ENCODE assay signal across 12 cellular contexts in genomic region chr5:38497946-38498345, GRCh38. TPM values are rescaled to one million over a fixed set of nuclear protein-coding genes. Genes with fewer than 3 reads are reported as not detected.
A peak's percentile ranks its signal among the peaks of the same experiment; 100 is the strongest.
DNase-seq lines count a peak whose midpoint lies in the region; FAIRE-seq and TF ChIP-seq lines count a peak whose summit lies in the region.
"Had no signal": no experiment of that assay in that cellular context is flagged by ENCODE, and none has a peak within 500 bp of the region (broad histone marks: within the 10 kb centered on the region; RNA-seq: fewer than 3 reads in every experiment).

No MANE protein-coding gene starts in this region.

- no peak overlapping the region for H2AK5ac ChIP-seq in H1 (ENCODE audit: low read depth, low read length)

- H3K36me3 Mint-ChIP-seq in neural progenitor cell = peaks cover 12% of the 10 kb centered on the region

- H2BK20ac ChIP-seq in H1 (ENCODE audit: low read length) = no peak overlapping the region

- no peaks in the 10 kb centered on the region for H3K79me1 ChIP-seq in H1 (ENCODE audit: low read depth, low read length)

- no peaks in the 10 kb centered on the region for H3K27me3 ChIP-seq in H1 (replicated peaks in 1 of 4; ENCODE audit: control insufficient read depth in 3 of 4, extremely low read depth in 1 of 4, insufficient read depth in 3 of 4, low read length in 3 of 4)
- no peaks in the 10 kb centered on the region for H3K27me3 ChIP-seq in neural progenitor cell
- H3K27me3 ChIP-seq: SJSA1 had no signal

- no peak overlapping the region for H3K27ac ChIP-seq in H1 (ENCODE audit: low read depth, low read length)
- no peak overlapping the region for H3K27ac ChIP-seq in neural progenitor cell
- H3K27ac ChIP-seq in caudate nucleus (ENCODE audit: low read depth, low read length) = no peak overlapping the region
- H3K27ac ChIP-seq: SJSA1 had no signal

- no peak overlapping the region for H3K27ac Mint-ChIP-seq in neural progenitor cell
- H3K27ac Mint-ChIP-seq: activated CD8-positive, alpha-beta T cell treated with anti-CD3 and anti-CD28 coated beads, Interleukin-2, amount 10 ng/mL, durations not matched to agents 7 days and 5 days; progenitor cell of endocrine pancreas had no signal

- H3K9me3 ChIP-seq in H1 (ENCODE audit: insufficient read depth in 2 of 2, low read depth in 1 of 2, low read length in 1 of 2) = no peaks in the 10 kb centered on the region
- no peaks in the 10 kb centered on the region for H3K9me3 ChIP-seq in neural progenitor cell (ENCODE audit: low read depth)

- WGBS in H1 (ENCODE audit: extremely low coverage in 1 of 2, insufficient coverage in 1 of 2, insufficient read length in 1 of 2, insufficient replicate concordance in 2 of 2, low coverage in 1 of 2, low lambda C conversion rate in 2 of 2, missing lambda C conversion rate in 1 of 2), 2 experiments = 88% methylated on average over 2 of the region's 2 CpGs; no CpG with 5 or more reads in 1 of the 2 experiments

- no peak overlapping the region for H3K4ac ChIP-seq in H1 (replicated peaks; ENCODE audit: insufficient read length, low read depth, low read length)

- H3K56ac ChIP-seq in H1 (replicated peaks; ENCODE audit: insufficient read length, low read depth, low read length) = no peak overlapping the region

- POLR2A ChIA-PET in H1 (lab: Charles Lee; ENCODE audit: partially characterized antibody) = no interaction called here

- H3K27me3 Mint-ChIP-seq in neural progenitor cell (ENCODE audit: insufficient read depth, low read depth) = no peaks in the 10 kb centered on the region
- H3K27me3 Mint-ChIP-seq: progenitor cell of endocrine pancreas had no signal

- H4K91ac ChIP-seq in H1 (replicated peaks; ENCODE audit: insufficient read length, low read length) = no peak overlapping the region

- H4K8ac ChIP-seq in H1 (ENCODE audit: extremely low read depth, insufficient read depth, low read length) = no peak overlapping the region

- H4K5ac ChIP-seq in H1 (ENCODE audit: insufficient read length, low read depth, low read length) = no peak overlapping the region

- no peak overlapping the region for H2BK5ac ChIP-seq in H1 (ENCODE audit: low read depth, low read length)

- no peak overlapping the region for H3K23ac ChIP-seq in H1 (ENCODE audit: insufficient read length)

- H2AFZ ChIP-seq in H1 (ENCODE audit: low read length) = no peak overlapping the region
- H2AFZ ChIP-seq in neural progenitor cell (replicated peaks) = no peak overlapping the region

- no peak overlapping the region for H2BK12ac ChIP-seq in H1 (ENCODE audit: low read depth, low read length)

- H3K36me3 ChIP-seq in H1 (ENCODE audit: control insufficient read depth in 2 of 4, insufficient read depth in 4 of 4, low read length in 3 of 4) = peaks cover 0 to 10% (median 0%) of the 10 kb centered on the region in 4 experiments; a peak in 2 of 8 replicates
- no peaks in the 10 kb centered on the region for H3K36me3 ChIP-seq in neural progenitor cell

- no peaks in the 10 kb centered on the region for H4K20me1 ChIP-seq in H1 (replicated peaks in 1 of 2; ENCODE audit: control insufficient read depth in 1 of 2, insufficient read depth in 2 of 2, low read length in 2 of 2)
- no peaks in the 10 kb centered on the region for H4K20me1 ChIP-seq in neural progenitor cell (ENCODE audit: low read depth)

- no peak overlapping the region for H2BK120ac ChIP-seq in H1 (replicated peaks; ENCODE audit: low read depth, low read length)

- peak; percentile 42 for TF ChIP-seq CTCF in LNCaP clone FGC (IDR thresholded peaks at IDR 0.05; ENCODE audit: control insufficient read depth, extremely low read depth, insufficient read depth)
- peak; percentile 10 to 42 (median 41) for TF ChIP-seq CTCF in H1 (IDR thresholded peaks at IDR 0.05; ENCODE audit: control extremely low read depth in 1 of 3, insufficient read depth in 1 of 3, low read depth in 1 of 3, low read length in 3 of 3)
- TF ChIP-seq CTCF in neural progenitor cell (IDR thresholded peaks at IDR 0.05) = peak; percentile 26

- DNase-seq in EL (peak; percentile 22), LNCaP clone FGC (ENCODE audit: low read depth) (no peak), H1 (ENCODE audit: low read depth in 1 of 2, low spot score in 2 of 2) (no peak), neural progenitor cell (ENCODE audit: low spot score) (no peak), NAMALWA (ENCODE audit: low spot score) (no peak), caudate nucleus (lab: John Stamatoyannopoulos, UW) (no peak), iPS-NIHi11 (ENCODE audit: low spot score) (no peak)
- DNase-seq: activated CD8-positive, alpha-beta T cell treated with anti-CD3 and anti-CD28 coated beads, Interleukin-2, amount 10 ng/mL, durations not matched to agents 7 days and 5 days; central memory CD4-positive, alpha-beta T cell; NCI-H1048 had no signal

- H3K4me1 Mint-ChIP-seq in neural progenitor cell = peaks cover 5% of the 10 kb centered on the region

- TF ChIP-seq POLR2A in H1 (IDR thresholded peaks at IDR 0.05; ENCODE audit: control extremely low read depth in 1 of 2, low read depth in 2 of 2, low read length in 2 of 2) = no peak

- H3K9ac ChIP-seq in H1 (replicated peaks in 1 of 4; ENCODE audit: extremely low read depth in 1 of 4, low read depth in 3 of 4, low read length in 3 of 4) = no peak overlapping the region
- no peak overlapping the region for H3K9ac ChIP-seq in neural progenitor cell

- no peaks in the 10 kb centered on the region; a peak in 1 of 7 replicates for H3K4me1 ChIP-seq in H1 (replicated peaks in 1 of 4; ENCODE audit: control insufficient read depth in 3 of 4, insufficient read depth in 4 of 4, low read length in 3 of 4)
- H3K4me1 ChIP-seq in neural progenitor cell = peaks cover 12% of the 10 kb centered on the region
- H3K4me1 ChIP-seq: SJSA1 had no signal

- H2BK15ac ChIP-seq in H1 (ENCODE audit: low read length) = no peak overlapping the region

- CTCF ChIA-PET in H1 (lab: Charles Lee; ENCODE audit: partially characterized antibody) = interaction anchor here (0.6 to 1.5 kb wide), 9 partner anchors 12 to 334 kb away, joined by 3 to 5 read pairs (median 3); no protein-coding TSS in a partner anchor

- no peak overlapping the region for H3K14ac ChIP-seq in H1 (ENCODE audit: insufficient read length)

- no peaks in the 10 kb centered on the region for H3K79me2 ChIP-seq in H1 (ENCODE audit: control insufficient read depth in 1 of 2, insufficient read depth in 2 of 2, low read length in 2 of 2)
- no peaks in the 10 kb centered on the region for H3K79me2 ChIP-seq in neural progenitor cell (ENCODE audit: low read depth)

- no peak overlapping the region for H3K4me3 Mint-ChIP-seq in neural progenitor cell
- H3K4me3 Mint-ChIP-seq: activated CD8-positive, alpha-beta T cell treated with anti-CD3 and anti-CD28 coated beads, Interleukin-2, amount 10 ng/mL, durations not matched to agents 7 days and 5 days had no signal

- no peak overlapping the region for H3K4me3 ChIP-seq in LNCaP clone FGC (ENCODE audit: low read depth, low read length)
- H3K4me3 ChIP-seq in H1 (ENCODE audit: extremely low read depth in 1 of 4, insufficient read depth in 2 of 4, low read depth in 3 of 4, low read length in 4 of 4) = no peak overlapping the region
- H3K4me3 ChIP-seq in neural progenitor cell = no peak overlapping the region
- H3K4me3 ChIP-seq: SJSA1 had no signal

- H3K18ac ChIP-seq in H1 (ENCODE audit: extremely low read depth, low read length) = no peak overlapping the region

- no peaks in the 10 kb centered on the region for H3K9me3 Mint-ChIP-seq in neural progenitor cell

- TF ChIP-seq RAD21 in H1 (IDR thresholded peaks at IDR 0.05 in 1 of 2, conservative IDR thresholded peaks at IDR 0.05 in 1 of 2; ENCODE audit: low read depth in 2 of 2, low read length in 2 of 2) = peak; percentile 55 to 60

- peaks cover 2% of the 10 kb centered on the region; the same call in 1 of the 2 replicates for H3K23me2 ChIP-seq in H1 (ENCODE audit: low read depth, low read length)

- no peak for FAIRE-seq in H1 (lab: Jason Lieb, UNC)

- H3K4me2 ChIP-seq in H1 (ENCODE audit: insufficient read depth in 1 of 2, low read depth in 2 of 2, low read length in 2 of 2) = no peak overlapping the region
- H3K4me2 ChIP-seq in neural progenitor cell = no peak overlapping the region

- TF ChIP-seq EP300 in H1 (IDR thresholded peaks at IDR 0.05; ENCODE audit: borderline replicate concordance in 1 of 2, low read depth in 2 of 2, low read length in 2 of 2) = no peak

- H3F3A ChIP-seq in neural progenitor cell (ENCODE audit: low read depth) = no peaks in the 10 kb centered on the region

TF ChIP-seq in H1, 55 proteins besides CTCF, POLR2A, EP300 and RAD21 (continues in another document):
- TF ChIP-seq RFX5 (IDR thresholded peaks at IDR 0.05; ENCODE audit: borderline replicate concordance, low read depth, low read length) = no peak
- TF ChIP-seq GABPA (IDR thresholded peaks at IDR 0.05; ENCODE audit: borderline replicate concordance, insufficient read depth, low read length) = no peak
- TF ChIP-seq KDM1A (IDR thresholded peaks at IDR 0.05; ENCODE audit: borderline replicate concordance, low read length) = no peak
- no peak for TF ChIP-seq RXRA (IDR thresholded peaks at IDR 0.05; ENCODE audit: insufficient read depth, low read depth, low read length)
- TF ChIP-seq CTBP2 (IDR thresholded peaks at IDR 0.05; ENCODE audit: borderline replicate concordance, insufficient read depth, insufficient read length, low read length) = no peak
- no peak for TF ChIP-seq KDM4A (IDR thresholded peaks at IDR 0.05; ENCODE audit: low read depth, low read length, severe bottlenecking)
- no peak for TF ChIP-seq KDM5A (IDR thresholded peaks at IDR 0.05; ENCODE audit: low read length)
- TF ChIP-seq SRF (IDR thresholded peaks at IDR 0.05; ENCODE audit: low read depth, low read length) = no peak
- no peak for TF ChIP-seq SP2 (IDR thresholded peaks at IDR 0.05; ENCODE audit: low read length)
- TF ChIP-seq MAFK (IDR thresholded peaks at IDR 0.05; ENCODE audit: low read depth, low read length) = no peak
- no peak for TF ChIP-seq TAF7 (optimal IDR thresholded peaks at IDR 0.05; ENCODE audit: borderline replicate concordance, low read depth, low read length)
- TF ChIP-seq HDAC2 (IDR thresholded peaks at IDR 0.05; ENCODE audit: borderline replicate concordance in 1 of 2, low read depth in 2 of 2, low read length in 2 of 2) = no peak

RNA-seq across cellular contexts. Expression of gene LIFR, which starts 58.5 kb away (rescaled TPM):
- total RNA-seq in H1 (2021; fragmentation: NEBNext Ultra II Directional; extraction: Animal tissue kit (Norgen Biotek cat#: 25700)) = 18.6 and 18.9 TPM in 2 replicates
- polyA plus RNA-seq in H1 (2011; rRNA removed) = 1.6 and 2.0 TPM in 2 replicates
- polyA plus RNA-seq in H1 (2011; cell fraction: cytosol; rRNA removed) = 2.8 TPM
- 2.3 TPM for polyA plus RNA-seq in H1 (2011; cell fraction: nucleus; rRNA removed)
- polyA plus RNA-seq in H1 (2012, experiment 1 of 2) = 1.7 to 6.0 TPM (median 3.5 TPM) in 4 replicates
- polyA plus RNA-seq in H1 (2012, experiment 2 of 2) = 0.25 TPM
- polyA plus RNA-seq in H1 (2013, experiment 1 of 2) = 8.8 TPM
- polyA plus RNA-seq in H1 (2013, experiment 2 of 2) = 9.7 TPM
- 14.1 and 17.7 TPM in 2 replicates for polyA minus RNA-seq in H1 (2011; rRNA and poly(A)+ RNA removed)
- polyA minus RNA-seq in H1 (2011; cell fraction: cytosol; rRNA and poly(A)+ RNA removed) = 8.5 TPM
- 24.0 TPM for polyA minus RNA-seq in H1 (2011; cell fraction: nucleus; rRNA and poly(A)+ RNA removed)
- total RNA-seq in neural progenitor cell (ENCODE audit: low replicate concordance) = 2.2 TPM in 2 replicates
- total RNA-seq: activated CD8-positive, alpha-beta T cell treated with anti-CD3 and anti-CD28 coated beads, Interleukin-2, amount 10 ng/mL, durations not matched to agents 7 days and 5 days had no signal
